In genomic region chr12:94386422-94386821, GRCh38 we compare ENCODE assay signal across 21 cellular contexts.
DNase-seq lines count a peak whose midpoint lies in the region; ATAC-seq and TF ChIP-seq lines count a peak whose summit lies in the region.
"Had no signal": no experiment of that assay in that cellular context is flagged by ENCODE, and none has a peak within 500 bp of the region (broad histone marks: within the 10 kb centered on the region; RNA-seq: fewer than 3 reads in every experiment).

No MANE protein-coding gene starts in this region.

- no peak for TF ChIP-seq CTCF in right atrium auricular region (IDR thresholded peaks at IDR 0.05)
- TF ChIP-seq CTCF in fibroblast of pulmonary artery (IDR thresholded peaks at IDR 0.05; ENCODE audit: low read length, missing control alignments): no peak
- no peak for TF ChIP-seq CTCF in liver (IDR thresholded peaks at IDR 0.05; ENCODE audit: low read depth, low read length, missing input control)
- TF ChIP-seq CTCF in lower leg skin (IDR thresholded peaks at IDR 0.05): no peak

- no peak overlapping the region for H3K9ac ChIP-seq in liver (ENCODE audit: low read depth in 1 of 2, low read length in 2 of 2)

- no peaks in the 10 kb centered on the region for H3K27me3 ChIP-seq in right atrium auricular region
- no peaks in the 10 kb centered on the region for H3K27me3 ChIP-seq in liver (ENCODE audit: control insufficient read depth in 4 of 4, insufficient read depth in 4 of 4, low read length in 3 of 4)
- H3K27me3 ChIP-seq: colonic mucosa had no signal

- 29% methylated on average over 1 of the region's 1 CpG for WGBS in liver
- WGBS in lower leg skin, 2 donors: 85 to 89% methylated on average over 1 of the region's 1 CpG

- H3K4me3 ChIP-seq in right atrium auricular region (no peak overlapping the region), fibroblast of pulmonary artery (replicated peaks; ENCODE audit: low read depth, low read length) (no peak overlapping the region), liver (ENCODE audit: low read depth in 1 of 3, low read length in 3 of 3) (no peak overlapping the region), lower leg skin (ENCODE audit: low read depth, poor library complexity, severe bottlenecking) (no peak overlapping the region)
- H3K4me3 ChIP-seq: colonic mucosa had no signal

- H3K4me1 ChIP-seq in right atrium auricular region (peaks cover 0 to 19% of the 10 kb centered on the region in 2 donors), liver (ENCODE audit: control insufficient read depth in 4 of 4, insufficient read depth in 4 of 4, low read length in 3 of 4) (peaks cover 2 to 16% (median 9%) of the 10 kb centered on the region in 4 donors)
- H3K4me1 ChIP-seq: Caco-2, colonic mucosa had no signal

- H3K27ac ChIP-seq in right atrium auricular region (peak overlapping the region in 1 of 2 donors; percentile 39), liver (ENCODE audit: low read depth in 1 of 2, low read length in 2 of 2) (no peak overlapping the region)
- H3K27ac ChIP-seq: colonic mucosa had no signal

- intact Hi-C loops in Right ventricle myocardium superior (cut with DNase I): no loop called here
- intact Hi-C loops in lower leg skin (cut with DNase I; ENCODE audit: low total_unique reads): no loop called here

- peak; percentile 45 to 48 for TF ChIP-seq RAD21 in liver (IDR thresholded peaks at IDR 0.05)

- ATAC-seq in Right ventricle myocardium superior (ENCODE audit: poor library complexity) (peak; percentile 75), GM18519 (IDR thresholded peaks at IDR 0.05; ENCODE audit: low FRiP score, unreplicated experiment) (no peak)
- ATAC-seq: HCT116 had no signal

- TF ChIP-seq POLR2A in lower leg skin (IDR thresholded peaks at IDR 0.05): no peak

- H3K9me3 ChIP-seq in right atrium auricular region (peaks cover 0 to 19% of the 10 kb centered on the region in 2 donors), liver (ENCODE audit: control insufficient read depth in 4 of 4, low read length in 3 of 4) (peaks cover 0 to 3% (median 0%) of the 10 kb centered on the region in 4 donors)
- H3K9me3 ChIP-seq: Caco-2, colonic mucosa had no signal

- H3K36me3 ChIP-seq in right atrium auricular region (no peaks in the 10 kb centered on the region), liver (ENCODE audit: control insufficient read depth in 4 of 4, insufficient read depth in 3 of 4, low read depth in 1 of 4, low read length in 3 of 4) (peaks cover 0 to 2% (median under 1%) of the 10 kb centered on the region in 4 donors)
- H3K36me3 ChIP-seq: colonic mucosa had no signal

- DNase-seq in Right ventricle myocardium superior (no peak), right atrium auricular region (ENCODE audit: low spot score) (no peak), fibroblast of pulmonary artery (ENCODE audit: low read depth) (peak; percentile 80), DMS114 treated with DMSO at 0.1 percent for 48 hours (lab: John Stamatoyannopoulos, UW; ENCODE audit: unreplicated experiment) (no peak), lower leg skin (ENCODE audit: low spot score in 2 of 2) (no peak)
- DNase-seq in stimulated activated CD4-positive, alpha-beta T cell treated with anti-CD3 and anti-CD28 coated beads, Interleukin-2, amount 100 ng/mL, for 48 hours: no peak
- DNase-seq: 8988T; activated CD4-positive, CD25-positive, alpha-beta regulatory T cell treated with anti-CD3 and anti-CD28 coated beads, Interleukin-2, amount 50 U/mL, for 72 hours; activated naive CD4-positive, alpha-beta T cell treated with anti-CD3 and anti-CD28 coated beads, Interleukin-2, amount 10 ng/mL, durations not matched to agents 7 days and 5 days; activated T-cell treated with anti-CD3 and anti-CD28 coated beads, Interleukin-2, amount 50 U/mL, for 48 hours; Caco-2; colonic mucosa; endodermal cell; hypothalamus; kidney; NCI-H2029; NK-92 treated with Interleukin-12 subunit alpha and Interleukin-12 subunit beta, amount 100 ng/mL, for 24 hours; T-helper 9 cell had no signal

TF ChIP-seq in liver, 16 proteins besides CTCF, POLR2A, EP300 and RAD21:
- TF ChIP-seq ZBTB33 (IDR thresholded peaks at IDR 0.05): peak; percentile 24
- no peak for TF ChIP-seq GABPA (IDR thresholded peaks at IDR 0.05 in 1 of 2, conservative IDR thresholded peaks at IDR 0.05 in 1 of 2)
- no peak for TF ChIP-seq ATF3 (IDR thresholded peaks at IDR 0.05)
- no peak for TF ChIP-seq FOXA1 (IDR thresholded peaks at IDR 0.05)
- peak; percentile 89 for TF ChIP-seq NR2F2 (IDR thresholded peaks at IDR 0.05)
- TF ChIP-seq RXRA (IDR thresholded peaks at IDR 0.05): peak; percentile 45 to 74
- TF ChIP-seq SP1 (IDR thresholded peaks at IDR 0.05): peak; percentile 56
- TF ChIP-seq REST (IDR thresholded peaks at IDR 0.05): no peak
- peak; percentile 53 to 78 for TF ChIP-seq JUND (IDR thresholded peaks at IDR 0.05)
- TF ChIP-seq TAF1 (conservative IDR thresholded peaks at IDR 0.05): no peak
- TF ChIP-seq YY1 (IDR thresholded peaks at IDR 0.05): peak; percentile 61
- TF ChIP-seq EGR1 (IDR thresholded peaks at IDR 0.05; ENCODE audit: low read depth in 2 of 2): no peak
- no peak for TF ChIP-seq FOXA2 (IDR thresholded peaks at IDR 0.05)
- peak; percentile 55 for TF ChIP-seq HNF4G (IDR thresholded peaks at IDR 0.05)
- TF ChIP-seq MAX (IDR thresholded peaks at IDR 0.05): no peak
- TF ChIP-seq HNF4A (conservative IDR thresholded peaks at IDR 0.05): peak; percentile 82 to 91
